28 cellular contexts compared by ENCODE assay signal in the genomic region with DNA sequence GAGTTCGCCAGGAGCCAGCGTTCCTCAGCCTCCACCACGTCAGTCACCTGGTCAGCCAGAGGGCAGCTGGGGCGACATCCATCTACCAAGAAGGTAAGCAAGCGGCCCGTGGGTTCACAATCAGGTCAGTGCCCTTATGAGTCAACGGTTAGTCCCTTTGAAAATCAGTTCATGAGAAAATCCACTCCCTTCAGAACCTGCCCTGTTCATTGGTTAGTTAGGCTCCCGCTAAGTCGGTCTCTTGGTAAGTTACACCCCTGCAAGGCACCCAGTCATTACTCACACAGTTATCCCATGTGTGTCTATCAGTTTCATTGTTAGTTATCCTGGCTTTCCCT. TPM values are rescaled to one million over a fixed set of nuclear protein-coding genes. Genes with fewer than 3 reads are reported as not detected.
"Had no signal": no experiment of that assay in that cellular context is flagged by ENCODE, and none has a peak within 500 bp of the region (broad histone marks: within the 10 kb centered on the region; RNA-seq: fewer than 3 reads in every experiment).

No MANE protein-coding gene starts in this region.

- H3K36me3 ChIP-seq: left ventricle myocardium inferior, right lobe of liver, stomach, suprapubic skin, transverse colon, uterus had no signal

- H3K27ac ChIP-seq: left ventricle myocardium inferior, right lobe of liver, skin epidermis, stomach, suprapubic skin, transverse colon, uterus had no signal

- ATAC-seq: naive thymus-derived CD4-positive, alpha-beta T cell; right lobe of liver; stimulated activated memory B cell treated with anti-CD40 and anti-IgM and Interleukin-4, amounts not matched to agents 10 μg/mL and 1 μg/mL and 100 μg/mL, for 72 hours had no signal

- H3K4me3 ChIP-seq: left ventricle myocardium inferior, right lobe of liver, skin epidermis, stomach, suprapubic skin, transverse colon, uterus had no signal

- H3K4me1 Mint-ChIP-seq: brain; neural crest cell; stimulated activated memory B cell treated with anti-CD40 and anti-IgM and Interleukin-4, amounts not matched to agents 10 μg/mL and 1 μg/mL and 100 μg/mL, for 72 hours had no signal

- H3K4me3 Mint-ChIP-seq: brain; naive thymus-derived CD4-positive, alpha-beta T cell; neural crest cell; stimulated activated memory B cell treated with anti-CD40 and anti-IgM and Interleukin-4, amounts not matched to agents 10 μg/mL and 1 μg/mL and 100 μg/mL, for 72 hours had no signal

- H3K4me1 ChIP-seq: left ventricle myocardium inferior, right lobe of liver, stomach, suprapubic skin, transverse colon, uterus had no signal

- FAIRE-seq: frontal cortex had no signal

- H3K9me3 Mint-ChIP-seq: brain, neural crest cell had no signal

- H3K27me3 ChIP-seq: right lobe of liver, suprapubic skin, transverse colon, uterus had no signal

- H3K36me3 Mint-ChIP-seq: brain; stimulated activated memory B cell treated with anti-CD40 and anti-IgM and Interleukin-4, amounts not matched to agents 10 μg/mL and 1 μg/mL and 100 μg/mL, for 72 hours had no signal

- DNase-seq: activated CD4-positive, alpha-beta T cell treated with anti-CD3 and anti-CD28 coated beads for 1 hour; activated CD4-positive, alpha-beta T cell treated with anti-CD3 and anti-CD28 coated beads, Interleukin-2, amount 50 U/mL, for 1 hour; activated naive CD4-positive, alpha-beta T cell treated with Interleukin-2 at 50 U/mL for 16 hours; activated T-cell treated with anti-CD3 and anti-CD28 coated beads, Interleukin-2, amount 50 U/mL, for 48 hours; aorta; dermis blood vessel endothelial cell; effector CD8-positive, alpha-beta T cell; glutamatergic neuron; hippocampal formation; kidney glomerular epithelial cell; left ventricle myocardium inferior; naive thymus-derived CD4-positive, alpha-beta T cell; occipital lobe; right lobe of liver; stimulated activated CD4-positive, alpha-beta T cell treated with anti-CD3 and anti-CD28 coated beads, Interleukin-15, amount 100 ng/mL, for 24 hours; stomach; transverse colon; uterus had no signal

- H3K27ac Mint-ChIP-seq: brain; naive thymus-derived CD4-positive, alpha-beta T cell; stimulated activated memory B cell treated with anti-CD40 and anti-IgM and Interleukin-4, amounts not matched to agents 10 μg/mL and 1 μg/mL and 100 μg/mL, for 72 hours had no signal

- H3K9me3 ChIP-seq: right lobe of liver, suprapubic skin, transverse colon, uterus had no signal

RNA-seq across cellular contexts. Expression of a gene that starts 0.5 kb away (rescaled TPM):
- total RNA-seq: aorta; cardiac septum; dermis blood vessel endothelial cell; frontal cortex; left ventricle myocardium inferior; lung microvascular endothelial cell; naive thymus-derived CD4-positive, alpha-beta T cell; neural crest cell; occipital lobe; right lobe of liver; stomach; suprapubic skin; transverse colon had no signal
- polyA plus RNA-seq: adipose tissue; aorta; esophagus; naive thymus-derived CD4-positive, alpha-beta T cell; stomach had no signal

RNA-seq across cellular contexts. Expression of a gene that starts 26.5 kb away (rescaled TPM):
- total RNA-seq: dermis blood vessel endothelial cell, lung microvascular endothelial cell, neural crest cell had no signal
- polyA plus RNA-seq: naive thymus-derived CD4-positive, alpha-beta T cell had no signal
